In genomic region chr14:59262717-59263469, GRCh38 we compare ENCODE assay signal across 14 cellular contexts.
DNase-seq lines count a peak whose midpoint lies in the region; ATAC-seq, FAIRE-seq and TF ChIP-seq lines count a peak whose summit lies in the region.
"Had no signal": no experiment of that assay in that cellular context is flagged by ENCODE, and none has a peak within 500 bp of the region (broad histone marks: within the 10 kb centered on the region; RNA-seq: fewer than 3 reads in every experiment).

No MANE protein-coding gene starts in this region.

- no peak for TF ChIP-seq POLR2A in body of pancreas (IDR thresholded peaks at IDR 0.05)

- H3K36me3 ChIP-seq in BE2C (no peaks in the 10 kb centered on the region), body of pancreas (replicated peaks in 1 of 2; ENCODE audit: insufficient read depth in 1 of 2, low read depth in 2 of 2) (no peaks in the 10 kb centered on the region), kidney (ENCODE audit: control insufficient read depth in 1 of 2, insufficient read depth in 2 of 2, low read length in 2 of 2) (peaks cover 0 to 15% of the 10 kb centered on the region in 2 donors)

- WGBS in body of pancreas, 2 donors: 75 to 76% methylated on average over 7 of the region's 7 CpGs

- FAIRE-seq in HTR-8/SVneo (lab: Jason Lieb, UNC) (peak; percentile 95), kidney (lab: Jason Lieb, UNC) (no peak)

- H3K9me3 ChIP-seq in BE2C (no peaks in the 10 kb centered on the region), body of pancreas (no peaks in the 10 kb centered on the region), kidney (ENCODE audit: control insufficient read depth in 1 of 2, low read length in 2 of 2) (no peaks in the 10 kb centered on the region)
- H3K9me3 ChIP-seq: BLaER1 had no signal

- ATAC-seq in body of pancreas: peak; percentile 67
- no peak for ATAC-seq in GM19397 (IDR thresholded peaks at IDR 0.05; ENCODE audit: unreplicated experiment)
- ATAC-seq in GM21529 (IDR thresholded peaks at IDR 0.05; ENCODE audit: unreplicated experiment): no peak

- H3K4me1 ChIP-seq in BE2C (no peaks in the 10 kb centered on the region), body of pancreas (no peaks in the 10 kb centered on the region), kidney (ENCODE audit: control insufficient read depth in 1 of 2, insufficient read depth in 1 of 2, low read depth in 1 of 2, low read length in 2 of 2) (no peaks in the 10 kb centered on the region)

- H3K4me3 ChIP-seq in BE2C (ENCODE audit: low read depth, low read length) (no peak overlapping the region), body of pancreas (no peak overlapping the region), kidney (ENCODE audit: low read length in 2 of 2) (no peak overlapping the region)
- H3K4me3 ChIP-seq: BLaER1 had no signal

- H3K27ac ChIP-seq in body of pancreas: no peak overlapping the region
- no peak overlapping the region for H3K27ac ChIP-seq in kidney (ENCODE audit: low read depth in 2 of 2, low read length in 2 of 2)
- H3K27ac ChIP-seq: BLaER1, epithelial cell of prostate had no signal

- H3K9ac ChIP-seq in kidney (ENCODE audit: low read length in 2 of 2): no peak overlapping the region
- H3K9ac ChIP-seq: BLaER1 had no signal

- H3K27me3 ChIP-seq in BE2C (no peaks in the 10 kb centered on the region), body of pancreas (no peaks in the 10 kb centered on the region)
- H3K27me3 ChIP-seq: BLaER1 had no signal

- peak; percentile 23; the same call in 1 of the 2 replicates for TF ChIP-seq CTCF in BE2C (IDR thresholded peaks at IDR 0.05; ENCODE audit: low read depth, low read length)
- TF ChIP-seq CTCF in body of pancreas (IDR thresholded peaks at IDR 0.05): peak in 1 of 7 experiments; percentile 8
- peak; percentile 17 for TF ChIP-seq CTCF in kidney (IDR thresholded peaks at IDR 0.05; ENCODE audit: borderline replicate concordance, extremely low read depth, insufficient read depth)

- intact Hi-C loops in body of pancreas (cut with DNase I): no loop called here
- intact Hi-C loops in kidney (cut with DNase I): no loop called here

- DNase-seq in BE2C (no peak), HTR-8/SVneo (ENCODE audit: insufficient read length, low spot score) (no peak), body of pancreas (peak in 1 of 4 donors; percentile 23), kidney (no peak), KG1 (lab: John Stamatoyannopoulos, UW) (no peak), NOMO-1 (lab: John Stamatoyannopoulos, UW; ENCODE audit: unreplicated experiment in 2 of 2) (no peak)
- DNase-seq: activated effector memory CD4-positive, alpha-beta T cell treated with anti-CD3 and anti-CD28 coated beads, Interleukin-2, amount 50 U/mL, for 16 hours; mesendoderm; NCI-H524; stimulated activated CD4-positive, alpha-beta T cell treated with anti-CD3 and anti-CD28 coated beads, Interleukin-15, amount 100 ng/mL, for 24 hours had no signal
